ENCODE assay signal across 19 cellular contexts in the genomic region with DNA sequence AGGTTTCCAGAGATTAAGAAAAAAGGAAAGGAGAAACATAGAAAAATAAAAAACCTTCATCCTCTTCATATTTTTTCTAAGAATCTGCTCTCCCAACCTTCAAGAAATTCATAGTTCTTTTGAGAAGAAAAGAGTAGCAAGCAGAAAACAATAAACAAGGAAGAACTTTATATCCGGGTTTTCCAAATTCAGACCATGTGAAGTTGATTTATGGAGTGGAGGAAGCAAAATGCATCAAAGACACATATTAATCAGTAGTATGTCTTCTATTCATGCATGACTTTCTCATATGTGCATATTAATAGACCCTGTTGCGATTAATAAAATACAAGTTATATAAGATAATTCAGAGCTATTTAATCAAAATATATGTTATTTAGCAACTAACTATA. TPM values are rescaled to one million over a fixed set of nuclear protein-coding genes. Genes with fewer than 3 reads are reported as not detected.
A peak's percentile ranks its signal among the peaks of the same experiment; 100 is the strongest.
DNase-seq lines count a peak whose midpoint lies in the region; ATAC-seq and TF ChIP-seq lines count a peak whose summit lies in the region.
"Had no signal": no experiment of that assay in that cellular context is flagged by ENCODE, and none has a peak within 500 bp of the region (broad histone marks: within the 10 kb centered on the region; RNA-seq: fewer than 3 reads in every experiment).

No MANE protein-coding gene starts in this region.

- H3K4me1 Mint-ChIP-seq in activated CD8-positive, alpha-beta memory T cell treated with anti-CD3 and anti-CD28 coated beads, Interleukin-2, amount 10 ng/mL, durations not matched to agents 7 days and 5 days = peaks cover 64% of the 10 kb centered on the region
- peaks cover 56% of the 10 kb centered on the region for H3K4me1 Mint-ChIP-seq in activated CD8-positive, alpha-beta T cell treated with anti-CD3 and anti-CD28 coated beads, Interleukin-2, amount 10 ng/mL, durations not matched to agents 7 days and 5 days (ENCODE audit: low read depth)

- BruUV-seq in HCT116 (replicated peaks; lab: Mats Ljungman, UMichigan) = no TSS peak

- H2AFZ ChIP-seq in HCT116 (ENCODE audit: low read depth, low read length, poor library complexity, severe bottlenecking) = peak overlapping the region; percentile 85
- peak overlapping the region; percentile 66 for H2AFZ ChIP-seq in smooth muscle cell (ENCODE audit: low read depth)

- no peaks in the 10 kb centered on the region for H3F3A ChIP-seq in smooth muscle cell (ENCODE audit: low read depth)

- no peaks in the 10 kb centered on the region for H3K27me3 ChIP-seq in HCT116 (ENCODE audit: insufficient read depth, low read length)
- H3K27me3 ChIP-seq in smooth muscle cell (ENCODE audit: low read depth) = no peaks in the 10 kb centered on the region
- H3K27me3 ChIP-seq: vagina had no signal

- TF ChIP-seq POLR2A in HCT116 (IDR thresholded peaks at IDR 0.05; ENCODE audit: borderline replicate concordance, extremely low read depth, insufficient read depth, insufficient read length) = no peak
- no peak for TF ChIP-seq POLR2A in GM18505 (IDR thresholded peaks at IDR 0.05; ENCODE audit: borderline replicate concordance, extremely low read depth, insufficient read depth, insufficient read length)

- no peaks in the 10 kb centered on the region; the same call in 1 of the 2 replicates for H3K9me2 ChIP-seq in HCT116 (ENCODE audit: insufficient read depth)

- H3K9ac ChIP-seq in HCT116 (ENCODE audit: low read length) = no peak overlapping the region
- H3K9ac ChIP-seq in smooth muscle cell (ENCODE audit: low read depth) = no peak overlapping the region
- H3K9ac ChIP-seq: parathyroid adenoma had no signal

- no peaks in the 10 kb centered on the region for H3K27me3 Mint-ChIP-seq in activated CD8-positive, alpha-beta memory T cell treated with anti-CD3 and anti-CD28 coated beads, Interleukin-2, amount 10 ng/mL, durations not matched to agents 7 days and 5 days
- H3K27me3 Mint-ChIP-seq in activated CD8-positive, alpha-beta T cell treated with anti-CD3 and anti-CD28 coated beads, Interleukin-2, amount 10 ng/mL, durations not matched to agents 7 days and 5 days (ENCODE audit: low read depth) = no peaks in the 10 kb centered on the region
- H3K27me3 Mint-ChIP-seq: naive B cell had no signal

- RAD21 ChIA-PET in HCT116 (lab: Charles Lee; ENCODE audit: low non-redundant PET in 1 of 2, low total read pairs in 2 of 2, uncharacterized antibody in 2 of 2, unreplicated experiment in 2 of 2) = no interaction called here

- H3K4me1 ChIP-seq in HCT116 (ENCODE audit: control insufficient read depth in 1 of 2, insufficient read depth in 2 of 2, low read length in 2 of 2) (no peaks in the 10 kb centered on the region), smooth muscle cell (ENCODE audit: low read depth) (peaks cover 8% of the 10 kb centered on the region)
- H3K4me1 ChIP-seq: parathyroid adenoma had no signal

- H4K20me1 ChIP-seq in HCT116 (ENCODE audit: insufficient read depth) (no peaks in the 10 kb centered on the region), smooth muscle cell (ENCODE audit: low read depth) (no peaks in the 10 kb centered on the region)

- no peak for ATAC-seq in activated CD8-positive, alpha-beta memory T cell treated with anti-CD3 and anti-CD28 coated beads, Interleukin-2, amount 10 ng/mL, durations not matched to agents 7 days and 5 days
- ATAC-seq in HCT116 (no peak), GM21825 (IDR thresholded peaks at IDR 0.05; ENCODE audit: unreplicated experiment) (no peak), GM18505 (IDR thresholded peaks at IDR 0.05; ENCODE audit: unreplicated experiment) (no peak)
- ATAC-seq in activated CD8-positive, alpha-beta T cell treated with anti-CD3 and anti-CD28 coated beads, Interleukin-2, amount 10 ng/mL, durations not matched to agents 7 days and 5 days = no peak

- CTCF ChIA-PET in activated CD8-positive, alpha-beta memory T cell treated with anti-CD3 and anti-CD28 coated beads, Interleukin-2, amount 10 ng/mL, durations not matched to agents 7 days and 5 days (lab: Charles Lee) = interaction anchor here (1.2 to 10.0 kb wide), 8 partner anchors 12 to 186 kb away, joined by 3 to 44 read pairs (median 5); a partner anchor contains a TSS
- CTCF ChIA-PET in HCT116 (lab: Charles Lee) = no interaction called here
- CTCF ChIA-PET in activated CD8-positive, alpha-beta T cell treated with anti-CD3 and anti-CD28 coated beads, Interleukin-2, amount 10 ng/mL, durations not matched to agents 7 days and 5 days (lab: Charles Lee) = interaction anchor here (1.2 to 1.9 kb wide), 4 partner anchors 16 to 186 kb away, joined by 3 to 5 read pairs (median 4); a partner anchor contains a TSS

- 91% methylated on average over 2 of the region's 2 CpGs for WGBS in smooth muscle cell (ENCODE audit: low lambda C conversion rate)

- H3K36me3 ChIP-seq in HCT116 (ENCODE audit: control insufficient read depth in 1 of 2, insufficient read depth in 2 of 2, low read length in 2 of 2) (no peaks in the 10 kb centered on the region), smooth muscle cell (ENCODE audit: low read depth) (no peaks in the 10 kb centered on the region)
- H3K36me3 ChIP-seq: vagina had no signal

- H3K9me3 ChIP-seq in HCT116 (ENCODE audit: control insufficient read depth in 1 of 2, insufficient read depth in 1 of 2, low read depth in 1 of 2, low read length in 2 of 2) = no peaks in the 10 kb centered on the region
- no peaks in the 10 kb centered on the region for H3K9me3 ChIP-seq in smooth muscle cell (replicated peaks; ENCODE audit: low read depth)
- H3K9me3 ChIP-seq: vagina had no signal

- intact Hi-C loops in HCT116 (cut with micrococcal nuclease) = no loop called here

- no peaks in the 10 kb centered on the region for H3K9me3 Mint-ChIP-seq in activated CD8-positive, alpha-beta memory T cell treated with anti-CD3 and anti-CD28 coated beads, Interleukin-2, amount 10 ng/mL, durations not matched to agents 7 days and 5 days (ENCODE audit: low read depth)
- H3K9me3 Mint-ChIP-seq in activated CD8-positive, alpha-beta T cell treated with anti-CD3 and anti-CD28 coated beads, Interleukin-2, amount 10 ng/mL, durations not matched to agents 7 days and 5 days (ENCODE audit: insufficient read depth) = no peaks in the 10 kb centered on the region
- H3K9me3 Mint-ChIP-seq: activated T-helper 1 cell treated with anti-CD3 and anti-CD28 coated beads, Interleukin-12 subunit alpha, Interleukin-12 subunit beta, Interleukin-2, Interleukin-4 antibody, amounts not matched to agents 30 ng/mL and 10 ng/mL and 1 ng/mL, durations not matched to agents 14 hours and 24 hours and 36 hours; naive B cell had no signal

- peak overlapping the region; percentile 97 for H3K27ac Mint-ChIP-seq in activated CD8-positive, alpha-beta memory T cell treated with anti-CD3 and anti-CD28 coated beads, Interleukin-2, amount 10 ng/mL, durations not matched to agents 7 days and 5 days
- peak overlapping the region; percentile 66 for H3K27ac Mint-ChIP-seq in activated CD8-positive, alpha-beta T cell treated with anti-CD3 and anti-CD28 coated beads, Interleukin-2, amount 10 ng/mL, durations not matched to agents 7 days and 5 days
- H3K27ac Mint-ChIP-seq: activated T-helper 1 cell treated with anti-CD3 and anti-CD28 coated beads, Interleukin-12 subunit alpha, Interleukin-12 subunit beta, Interleukin-2, Interleukin-4 antibody, amounts not matched to agents 30 ng/mL and 10 ng/mL and 1 ng/mL, durations not matched to agents 14 hours and 24 hours and 36 hours; naive B cell had no signal

- TF ChIP-seq CTCF in HCT116 (IDR thresholded peaks at IDR 0.05 in 2 of 3, conservative IDR thresholded peaks at IDR 0.05 in 1 of 3; ENCODE audit: borderline replicate concordance in 1 of 3, insufficient read depth in 1 of 3, low read depth in 2 of 3, low read length in 2 of 3) (no peak), smooth muscle cell (IDR thresholded peaks at IDR 0.05; ENCODE audit: borderline replicate concordance, insufficient read depth, poor library complexity, severe bottlenecking) (no peak)

- DNase-seq in activated CD8-positive, alpha-beta memory T cell treated with anti-CD3 and anti-CD28 coated beads, Interleukin-2, amount 10 ng/mL, durations not matched to agents 7 days and 5 days = no peak
- no peak for DNase-seq in activated CD8-positive, alpha-beta memory T cell treated with anti-CD3 and anti-CD28 coated beads, Interleukin-2, amount 50 U/mL, for 4 hours
- DNase-seq in HCT116 (ENCODE audit: low read depth, low spot score) = no peak
- no peak for DNase-seq in activated CD8-positive, alpha-beta T cell treated with anti-CD3 and anti-CD28 coated beads, Interleukin-2, amount 10 ng/mL, durations not matched to agents 7 days and 5 days
- DNase-seq in smooth muscle cell (lab: John Stamatoyannopoulos, UW; ENCODE audit: unreplicated experiment) = no peak
- no peak for DNase-seq in NCI-H1105 treated with DMSO at 0.1 percent for 48 hours (lab: John Stamatoyannopoulos, UW)
- DNase-seq: dermis blood vessel endothelial cell, DMS79, foreskin melanocyte, hippocampal formation, naive B cell, NCI-H1048, NCI-H524 had no signal

- TF ChIP-seq RAD21 in HCT116 (IDR thresholded peaks at IDR 0.05; ENCODE audit: low read depth) = no peak

- peak overlapping the region; percentile 68 for H3K4me3 Mint-ChIP-seq in activated CD8-positive, alpha-beta memory T cell treated with anti-CD3 and anti-CD28 coated beads, Interleukin-2, amount 10 ng/mL, durations not matched to agents 7 days and 5 days
- no peak overlapping the region for H3K4me3 Mint-ChIP-seq in activated CD8-positive, alpha-beta T cell treated with anti-CD3 and anti-CD28 coated beads, Interleukin-2, amount 10 ng/mL, durations not matched to agents 7 days and 5 days
- H3K4me3 Mint-ChIP-seq: naive B cell had no signal

- no peak overlapping the region for H3K27ac ChIP-seq in HCT116 (ENCODE audit: low read depth, low read length)
- peak overlapping the region; percentile 57 for H3K27ac ChIP-seq in smooth muscle cell (ENCODE audit: low read depth)
- H3K27ac ChIP-seq: epithelial cell of prostate, parathyroid adenoma, vagina had no signal

- H3K79me2 ChIP-seq in HCT116 (ENCODE audit: insufficient read depth, low read length) = no peaks in the 10 kb centered on the region
- no peaks in the 10 kb centered on the region for H3K79me2 ChIP-seq in smooth muscle cell (ENCODE audit: low read depth)
- H3K79me2 ChIP-seq: parathyroid adenoma had no signal

- H3K4me2 ChIP-seq in HCT116 (ENCODE audit: low read length) (no peak overlapping the region), smooth muscle cell (peak overlapping the region; percentile 58)

- no peak overlapping the region for H3K4me3 ChIP-seq in HCT116 (replicated peaks in 1 of 2; ENCODE audit: low read depth in 1 of 2, low read length in 2 of 2)
- H3K4me3 ChIP-seq in smooth muscle cell = no peak overlapping the region
- H3K4me3 ChIP-seq: vagina had no signal

- POLR2A ChIA-PET in HCT116 (lab: Charles Lee) = no interaction called here
- POLR2A ChIA-PET in activated CD8-positive, alpha-beta T cell treated with anti-CD3 and anti-CD28 coated beads, Interleukin-2, amount 10 ng/mL, durations not matched to agents 7 days and 5 days (lab: Charles Lee) = interaction anchor here (1.0 to 6.3 kb wide), 2 partner anchors 21 to 57 kb away, joined by 3 to 48 read pairs; a partner anchor contains a TSS

- peaks cover 10% of the 10 kb centered on the region for H3K36me3 Mint-ChIP-seq in activated CD8-positive, alpha-beta memory T cell treated with anti-CD3 and anti-CD28 coated beads, Interleukin-2, amount 10 ng/mL, durations not matched to agents 7 days and 5 days
- H3K36me3 Mint-ChIP-seq in activated CD8-positive, alpha-beta T cell treated with anti-CD3 and anti-CD28 coated beads, Interleukin-2, amount 10 ng/mL, durations not matched to agents 7 days and 5 days (ENCODE audit: low read depth) = peaks cover 9% of the 10 kb centered on the region
- H3K36me3 Mint-ChIP-seq: naive B cell had no signal

RNA-seq across cellular contexts. Expression of a gene that starts 20.5 kb away (rescaled TPM):
- 100 to 1,000 TPM; 287 to 292 TPM for total RNA-seq in activated CD8-positive, alpha-beta memory T cell treated with anti-CD3 and anti-CD28 coated beads, Interleukin-2, amount 10 ng/mL, durations not matched to agents 7 days and 5 days
- total RNA-seq in HCT116 (2021; ENCODE audit: unreplicated experiment) (38.0 TPM), smooth muscle cell (79.0 and 91.8 TPM in 2 replicates)
- polyA plus RNA-seq in HCT116 (2012) = 27.9 and 35.8 TPM in 2 replicates
- total RNA-seq in activated CD8-positive, alpha-beta T cell treated with anti-CD3 and anti-CD28 coated beads, Interleukin-2, amount 10 ng/mL, durations not matched to agents 7 days and 5 days = 100 to 1,000 TPM; 211 to 219 TPM
- polyA plus RNA-seq in smooth muscle cell = 74.3 and 81.1 TPM in 2 replicates
